29 cellular contexts compared by ENCODE assay signal in genomic region chrX:117508021-117508420, GRCh38.
"Had no signal": no experiment of that assay in that cellular context is flagged by ENCODE, and none has a peak within 500 bp of the region (broad histone marks: within the 10 kb centered on the region; RNA-seq: fewer than 3 reads in every experiment).

No MANE protein-coding gene starts in this region.

- DNase-seq: effector CD8-positive, alpha-beta T cell; endodermal cell; foreskin fibroblast; gastrocnemius medialis; head of caudate nucleus; left cardiac atrium; left lung; mesenchymal stem cell; mucosa of descending colon; naive B cell; pancreas; stimulated activated CD4-positive, alpha-beta T cell treated with anti-CD3 and anti-CD28 coated beads, Interleukin-12 subunit alpha, Interleukin-12 subunit beta, amount 100 ng/mL, for 4 hours; stimulated activated CD4-positive, alpha-beta T cell treated with anti-CD3 and anti-CD28 coated beads, Interleukin-1b, Interleukin-23, amount 100 ng/mL, for 48 hours; stimulated activated CD4-positive, alpha-beta T cell treated with anti-CD3 and anti-CD28 coated beads, Interleukin-4, amount 100 ng/mL, for 1 hour; stimulated activated CD8-positive, alpha-beta memory T cell treated with anti-CD3 and anti-CD28 coated beads, Interleukin-4, amount 100 ng/mL, for 48 hours; stimulated activated naive CD4-positive, alpha-beta T cell; stimulated activated naive CD8-positive, alpha-beta T cell treated with anti-CD3 and anti-CD28 coated beads, Interleukin-15, amount 100 ng/mL, for 72 hours; transverse colon; upper lobe of right lung; uterus had no signal

- ATAC-seq: esophagus mucosa; gastrocnemius medialis; left cardiac atrium; left lung; mucosa of descending colon; natural killer cell treated with Interleukin-12 subunit alpha and Interleukin-12 subunit beta and Interleukin-15 and Interleukin-18, amount 100 ng/mL, for 72 hours; sciatic nerve; stimulated activated naive CD8-positive, alpha-beta T cell treated with anti-CD3 and anti-CD28 coated beads, Interleukin-15, amount 100 ng/mL, for 72 hours; upper lobe of right lung had no signal

- FAIRE-seq: islet of Langerhans had no signal

- H3K36me3 ChIP-seq: gastrocnemius medialis, left lung, neutrophil, pancreas, suprapubic skin, transverse colon, upper lobe of right lung, uterus had no signal

- H3K27ac ChIP-seq: epithelial cell of prostate, gastrocnemius medialis, hepatocyte, left lung, neutrophil, pancreas, suprapubic skin, transverse colon, upper lobe of right lung, uterus had no signal

- H3K9me3 ChIP-seq: gastrocnemius medialis, left lung, mucosa of descending colon, neutrophil, pancreas, suprapubic skin, transverse colon, upper lobe of right lung, uterus had no signal

- H3K4me1 ChIP-seq: gastrocnemius medialis, left lung, pancreas, suprapubic skin, transverse colon, upper lobe of right lung, uterus had no signal

- H3K4me3 ChIP-seq: gastrocnemius medialis, hepatocyte, left lung, mucosa of descending colon, pancreas, smooth muscle cell, suprapubic skin, transverse colon, upper lobe of right lung, uterus had no signal

- H3K27me3 ChIP-seq: gastrocnemius medialis, hepatocyte, left lung, neutrophil, pancreas, suprapubic skin, transverse colon, upper lobe of right lung, uterus had no signal
